In genomic region chr15:49718234-49718633, GRCh38 we compare ENCODE assay signal across 15 cellular contexts.
DNase-seq lines count a peak whose midpoint lies in the region; ATAC-seq and TF ChIP-seq lines count a peak whose summit lies in the region.
"Had no signal": no experiment of that assay in that cellular context is flagged by ENCODE, and none has a peak within 500 bp of the region (broad histone marks: within the 10 kb centered on the region; RNA-seq: fewer than 3 reads in every experiment).

No MANE protein-coding gene starts in this region.

- H3K36me3 ChIP-seq in gastroesophageal sphincter: no peaks in the 10 kb centered on the region

- DNase-seq in CD1c-positive myeloid dendritic cell (ENCODE audit: extremely low spot score) (peak; percentile 65), SIG-M5 treated with dmso at 0.1 percent for 504 hours (lab: John Stamatoyannopoulos, UW; ENCODE audit: unreplicated experiment) (peak; percentile 80), substantia nigra (lab: John Stamatoyannopoulos, UW) (no peak), lower leg skin (ENCODE audit: low spot score in 2 of 2) (no peak), DMS114 treated with DMSO at 0.1 percent for 48 hours (lab: John Stamatoyannopoulos, UW; ENCODE audit: unreplicated experiment) (no peak)
- no peak for DNase-seq in activated CD4-positive, alpha-beta T cell treated with anti-CD3 and anti-CD28 coated beads, Interleukin-2, amount 50 U/mL, for 4 hours
- DNase-seq: activated CD8-positive, alpha-beta T cell treated with anti-CD3 and anti-CD28 coated beads, Interleukin-2, amount 10 ng/mL, durations not matched to agents 7 days and 5 days; cortex of kidney; midbrain; NCI-H2081; PC-3; psoas muscle had no signal

- H3K4me1 ChIP-seq in gastroesophageal sphincter: peaks cover 0 to 6% (median 0%) of the 10 kb centered on the region in 3 donors
- H3K4me1 ChIP-seq: psoas muscle had no signal

- WGBS in gastroesophageal sphincter (ENCODE audit: low coverage in 1 of 2), 2 donors: 8 to 52% methylated on average over 2 of the region's 2 CpGs
- 41 to 61% methylated on average over 2 of the region's 2 CpGs for WGBS in lower leg skin, 2 donors

- intact Hi-C loops in lower leg skin (cut with DNase I; ENCODE audit: low total_unique reads): no loop called here

- TF ChIP-seq POLR2A in gastroesophageal sphincter (IDR thresholded peaks at IDR 0.05) (no peak), lower leg skin (IDR thresholded peaks at IDR 0.05) (no peak)

- ATAC-seq in gastroesophageal sphincter: peak; percentile 74
- ATAC-seq: activated CD8-positive, alpha-beta T cell treated with anti-CD3 and anti-CD28 coated beads, Interleukin-2, amount 10 ng/mL, durations not matched to agents 7 days and 5 days; HepG2; PC-3; psoas muscle had no signal

- no peak overlapping the region for H3K4me3 ChIP-seq in gastroesophageal sphincter
- H3K4me3 ChIP-seq in skin epidermis: no peak overlapping the region
- H3K4me3 ChIP-seq in lower leg skin (ENCODE audit: low read depth, poor library complexity, severe bottlenecking): no peak overlapping the region
- H3K4me3 ChIP-seq: psoas muscle had no signal

- H3K27ac ChIP-seq in gastroesophageal sphincter (peak overlapping the region; percentile 40 to 53 (median 50)), skin epidermis (peak overlapping the region in 13 of 21 experiments; percentile 19 to 81 (median 59)), substantia nigra (ENCODE audit: low read depth, low read length, poor library complexity, severe bottlenecking) (no peak overlapping the region)
- H3K27ac ChIP-seq: psoas muscle had no signal

- TF ChIP-seq CTCF in gastroesophageal sphincter (IDR thresholded peaks at IDR 0.05) (no peak), lower leg skin (IDR thresholded peaks at IDR 0.05) (no peak)

- TF ChIP-seq EP300 in gastroesophageal sphincter (IDR thresholded peaks at IDR 0.05): no peak

- no peaks in the 10 kb centered on the region for H3K27me3 ChIP-seq in gastroesophageal sphincter

- no peaks in the 10 kb centered on the region for H3K9me3 ChIP-seq in gastroesophageal sphincter
- H3K9me3 ChIP-seq: psoas muscle had no signal

Comparison
In these comparisons a context has a peak if more than half of its experiments do, and no peak if none do; other contexts are left out.
1. DNase-seq: peak in CD1c-positive myeloid dendritic cell (single experiment) and SIG-M5 treated with dmso at 0.1 percent for 504 hours (single experiment); none in activated CD4-positive, alpha-beta T cell treated with anti-CD3 and anti-CD28 coated beads, Interleukin-2, amount 50 U/mL, for 4 hours (0 of 2), substantia nigra (0 of 49), lower leg skin (0 of 2) and DMS114 treated with DMSO at 0.1 percent for 48 hours (single experiment).